ENCODE assay signal across 23 cellular contexts in genomic region chr12:108592033-108592909, GRCh38. TPM values are rescaled to one million over a fixed set of nuclear protein-coding genes. Genes with fewer than 3 reads are reported as not detected.
DNase-seq lines count a peak whose midpoint lies in the region; ATAC-seq, FAIRE-seq and TF ChIP-seq lines count a peak whose summit lies in the region.
"Had no signal": no experiment of that assay in that cellular context is flagged by ENCODE, and none has a peak within 500 bp of the region (broad histone marks: within the 10 kb centered on the region; RNA-seq: fewer than 3 reads in every experiment).

No MANE protein-coding gene starts in this region.

- POLR2A ChIA-PET in activated CD4-positive, alpha-beta T cell treated with anti-CD3 and anti-CD28 coated beads, Interleukin-2, amount 10 ng/mL, durations not matched to agents 7 days and 5 days (lab: Charles Lee): no interaction called here
- POLR2A ChIA-PET in H1 (lab: Charles Lee; ENCODE audit: partially characterized antibody): interaction anchor here (1.7 to 1.9 kb wide), 3 partner anchors 8 to 16 kb away, joined by 4 to 6 read pairs (median 5); no protein-coding TSS in a partner anchor
- POLR2A ChIA-PET in WTC11 (lab: Charles Lee): no interaction called here

- no peaks in the 10 kb centered on the region for H3K4me1 Mint-ChIP-seq in activated CD4-positive, alpha-beta T cell treated with anti-CD3 and anti-CD28 coated beads, Interleukin-2, amount 10 ng/mL, durations not matched to agents 7 days and 5 days
- H3K4me1 Mint-ChIP-seq in WTC11: peaks cover 12% of the 10 kb centered on the region
- H3K4me1 Mint-ChIP-seq: CD14-positive monocyte had no signal

- no peak overlapping the region for H3K27ac ChIP-seq in H1 (ENCODE audit: low read depth, low read length)
- H3K27ac ChIP-seq in osteoblast (ENCODE audit: low read depth, low read length): no peak overlapping the region
- H3K27ac ChIP-seq: 22Rv1 had no signal

- H3K27me3 ChIP-seq in H1 (replicated peaks in 1 of 4; ENCODE audit: control insufficient read depth in 3 of 4, extremely low read depth in 1 of 4, insufficient read depth in 3 of 4, low read length in 3 of 4) (no peaks in the 10 kb centered on the region; a peak in 1 of 7 replicates), osteoblast (ENCODE audit: insufficient read depth, low read length) (no peaks in the 10 kb centered on the region)

- H2BK12ac ChIP-seq in H1 (ENCODE audit: low read depth, low read length): no peak overlapping the region

- H2BK120ac ChIP-seq in H1 (replicated peaks; ENCODE audit: low read depth, low read length): no peak overlapping the region

- H3K79me1 ChIP-seq in H1 (ENCODE audit: low read depth, low read length): no peaks in the 10 kb centered on the region; the same call in 1 of the 2 replicates

- no peak overlapping the region for H4K5ac ChIP-seq in H1 (ENCODE audit: insufficient read length, low read depth, low read length)

- no peak overlapping the region for H2BK15ac ChIP-seq in H1 (ENCODE audit: low read length)

- H3K36me3 ChIP-seq in H1 (ENCODE audit: control insufficient read depth in 2 of 4, insufficient read depth in 4 of 4, low read length in 3 of 4) (no peaks in the 10 kb centered on the region), osteoblast (ENCODE audit: insufficient read depth, low read length) (peaks cover 4% of the 10 kb centered on the region)

- ATAC-seq in WTC11: no peak
- ATAC-seq: CD8-positive, alpha-beta T cell had no signal

- H3K18ac ChIP-seq in H1 (ENCODE audit: extremely low read depth, low read length): no peak overlapping the region

- CTCF ChIA-PET in activated CD4-positive, alpha-beta T cell treated with anti-CD3 and anti-CD28 coated beads, Interleukin-2, amount 10 ng/mL, durations not matched to agents 7 days and 5 days (lab: Charles Lee): no interaction called here
- CTCF ChIA-PET in H1 (lab: Charles Lee; ENCODE audit: partially characterized antibody) (interaction anchor here (0.5 to 2.4 kb wide), 7 partner anchors 12 to 55 kb away, joined by 3 to 23 read pairs (median 5); no protein-coding TSS in a partner anchor), WTC11 (lab: Charles Lee) (no interaction called here)

- no peak for TF ChIP-seq POLR2A in H1 (IDR thresholded peaks at IDR 0.05; ENCODE audit: control extremely low read depth in 1 of 2, low read depth in 2 of 2, low read length in 2 of 2)

- no peak overlapping the region for H4K8ac ChIP-seq in H1 (ENCODE audit: extremely low read depth, insufficient read depth, low read length)

- no peaks in the 10 kb centered on the region for H3K9me3 Mint-ChIP-seq in activated CD4-positive, alpha-beta T cell treated with anti-CD3 and anti-CD28 coated beads, Interleukin-2, amount 10 ng/mL, durations not matched to agents 7 days and 5 days
- no peaks in the 10 kb centered on the region for H3K9me3 Mint-ChIP-seq in WTC11
- H3K9me3 Mint-ChIP-seq: CD14-positive monocyte; CD8-positive, alpha-beta T cell; HFFc6 had no signal

- no peak overlapping the region for H3K23ac ChIP-seq in H1 (ENCODE audit: insufficient read length)

- peak overlapping the region; percentile 46 for H3K27ac Mint-ChIP-seq in activated CD4-positive, alpha-beta T cell treated with anti-CD3 and anti-CD28 coated beads, Interleukin-2, amount 10 ng/mL, durations not matched to agents 7 days and 5 days
- no peak overlapping the region for H3K27ac Mint-ChIP-seq in WTC11
- H3K27ac Mint-ChIP-seq: CD8-positive, alpha-beta T cell; HFFc6 had no signal

- TF ChIP-seq CTCF in H1 (IDR thresholded peaks at IDR 0.05; ENCODE audit: control extremely low read depth in 1 of 3, insufficient read depth in 1 of 3, low read depth in 1 of 3, low read length in 3 of 3) (no peak), osteoblast (IDR thresholded peaks at IDR 0.05; ENCODE audit: extremely low read depth, low read depth, low read length) (no peak), WTC11 (IDR thresholded peaks at IDR 0.05) (no peak)

- TF ChIP-seq EP300 in H1 (IDR thresholded peaks at IDR 0.05; ENCODE audit: borderline replicate concordance in 1 of 2, low read depth in 2 of 2, low read length in 2 of 2): no peak

- peaks cover 0 to 21% (median 11%) of the 10 kb centered on the region in 4 experiments; a peak in 6 of 7 replicates for H3K4me1 ChIP-seq in H1 (replicated peaks in 1 of 4; ENCODE audit: control insufficient read depth in 3 of 4, insufficient read depth in 4 of 4, low read length in 3 of 4)
- H3K4me1 ChIP-seq in osteoblast (ENCODE audit: insufficient read depth, low read length): peaks cover 6% of the 10 kb centered on the region

- H3K9ac ChIP-seq in H1 (replicated peaks in 1 of 4; ENCODE audit: extremely low read depth in 1 of 4, low read depth in 3 of 4, low read length in 3 of 4): no peak overlapping the region; a peak in 1 of 7 replicates

- no peak for DNase-seq in activated CD4-positive, alpha-beta T cell treated with anti-CD3 and anti-CD28 coated beads, Interleukin-2, amount 10 ng/mL, durations not matched to agents 7 days and 5 days
- DNase-seq in activated CD4-positive, alpha-beta T cell treated with anti-CD3 and anti-CD28 coated beads, Interleukin-2, amount 50 U/mL, for 1 hour: no peak
- DNase-seq in H1 (ENCODE audit: low read depth in 1 of 2, low spot score in 2 of 2) (peak in 1 of 2 experiments; percentile 34), osteoblast (ENCODE audit: insufficient read length, low spot score, missing footprints) (peak; percentile 66), KBM-7 (no peak), WTC11 (ENCODE audit: low spot score) (no peak), RCC 7860 (ENCODE audit: low spot score) (no peak)
- DNase-seq: CD8-positive, alpha-beta T cell; COR-L47; DMS153; DMS79 treated with DMSO at 0.1 percent for 48 hours; EL; GOT3; HCEC 1CT; HFFc6; IMR-90 had no signal

- H4K91ac ChIP-seq in H1 (replicated peaks; ENCODE audit: insufficient read length, low read length): no peak overlapping the region

- H3K4me3 ChIP-seq in H1 (ENCODE audit: extremely low read depth in 1 of 4, insufficient read depth in 2 of 4, low read depth in 3 of 4, low read length in 4 of 4): no peak overlapping the region
- H3K4me3 ChIP-seq in osteoblast (ENCODE audit: insufficient read depth, low read length): no peak overlapping the region

- H2AFZ ChIP-seq in H1 (ENCODE audit: low read length): no peak overlapping the region
- H2AFZ ChIP-seq in osteoblast (ENCODE audit: low read length): no peak overlapping the region

- no peak for TF ChIP-seq RAD21 in H1 (IDR thresholded peaks at IDR 0.05 in 1 of 2, conservative IDR thresholded peaks at IDR 0.05 in 1 of 2; ENCODE audit: low read depth in 2 of 2, low read length in 2 of 2)

- no peak overlapping the region for H3K14ac ChIP-seq in H1 (ENCODE audit: insufficient read length)

- H2AK5ac ChIP-seq in H1 (ENCODE audit: low read depth, low read length): no peak overlapping the region

- H4K20me1 ChIP-seq in H1 (replicated peaks in 1 of 2; ENCODE audit: control insufficient read depth in 1 of 2, insufficient read depth in 2 of 2, low read length in 2 of 2) (peaks cover 0 to 8% of the 10 kb centered on the region in 2 experiments), osteoblast (ENCODE audit: insufficient read depth, low read length) (peaks cover 3% of the 10 kb centered on the region)

- in situ Hi-C loops in KBM-7 (cut with MboI; ENCODE audit: low pct_unique_long_range_greater_than_20kb, low sequenced_read_pairs): no loop called here

- H3K9me3 ChIP-seq in H1 (ENCODE audit: insufficient read depth in 2 of 2, low read depth in 1 of 2, low read length in 1 of 2) (no peaks in the 10 kb centered on the region), osteoblast (ENCODE audit: low read depth, low read length) (no peaks in the 10 kb centered on the region)

- WGBS in H1 (ENCODE audit: extremely low coverage in 1 of 2, insufficient coverage in 1 of 2, insufficient read length in 1 of 2, insufficient replicate concordance in 2 of 2, low coverage in 1 of 2, low lambda C conversion rate in 2 of 2, missing lambda C conversion rate in 1 of 2), 2 experiments: 93% methylated on average over 22 of the region's 25 CpGs; no CpG with 5 or more reads in 1 of the 2 experiments

- no peaks in the 10 kb centered on the region for H3K36me3 Mint-ChIP-seq in activated CD4-positive, alpha-beta T cell treated with anti-CD3 and anti-CD28 coated beads, Interleukin-2, amount 10 ng/mL, durations not matched to agents 7 days and 5 days (ENCODE audit: low read depth)
- no peaks in the 10 kb centered on the region for H3K36me3 Mint-ChIP-seq in WTC11
- H3K36me3 Mint-ChIP-seq: CD14-positive monocyte; CD8-positive, alpha-beta T cell had no signal

- no peak overlapping the region for H2BK5ac ChIP-seq in H1 (ENCODE audit: low read depth, low read length)

- no peaks in the 10 kb centered on the region for H3K79me2 ChIP-seq in H1 (ENCODE audit: control insufficient read depth in 1 of 2, insufficient read depth in 2 of 2, low read length in 2 of 2)
- peaks cover 8% of the 10 kb centered on the region for H3K79me2 ChIP-seq in osteoblast (ENCODE audit: insufficient read depth, low read length)

- no peak overlapping the region for H2BK20ac ChIP-seq in H1 (ENCODE audit: low read length)

- no peak overlapping the region for H3K56ac ChIP-seq in H1 (replicated peaks; ENCODE audit: insufficient read length, low read depth, low read length)

- H3K4me2 ChIP-seq in H1 (ENCODE audit: insufficient read depth in 1 of 2, low read depth in 2 of 2, low read length in 2 of 2) (no peak overlapping the region), osteoblast (ENCODE audit: insufficient read depth, low read length) (no peak overlapping the region)

- H3K23me2 ChIP-seq in H1 (ENCODE audit: low read depth, low read length): peaks cover 7% of the 10 kb centered on the region; the same call in 1 of the 2 replicates

- H3K4me3 Mint-ChIP-seq in activated CD4-positive, alpha-beta T cell treated with anti-CD3 and anti-CD28 coated beads, Interleukin-2, amount 10 ng/mL, durations not matched to agents 7 days and 5 days: no peak overlapping the region
- no peak overlapping the region for H3K4me3 Mint-ChIP-seq in WTC11
- H3K4me3 Mint-ChIP-seq: CD14-positive monocyte; CD8-positive, alpha-beta T cell; HFFc6 had no signal

- FAIRE-seq in H1 (lab: Jason Lieb, UNC) (no peak), RCC 7860 (lab: Jason Lieb, UNC) (no peak)
- FAIRE-seq: D721Med, G401.6, GM12892, HTR-8/SVneo had no signal

- H3K4ac ChIP-seq in H1 (replicated peaks; ENCODE audit: insufficient read length, low read depth, low read length): no peak overlapping the region

- no peaks in the 10 kb centered on the region for H3K27me3 Mint-ChIP-seq in activated CD4-positive, alpha-beta T cell treated with anti-CD3 and anti-CD28 coated beads, Interleukin-2, amount 10 ng/mL, durations not matched to agents 7 days and 5 days
- no peaks in the 10 kb centered on the region for H3K27me3 Mint-ChIP-seq in WTC11 (ENCODE audit: low read depth)

RNA-seq across cellular contexts. Expression of gene TMEM119, which starts 5.6 kb away (rescaled TPM):
- 1 to 10 TPM; 1.2 to 1.7 TPM for total RNA-seq in activated CD4-positive, alpha-beta T cell treated with anti-CD3 and anti-CD28 coated beads, Interleukin-2, amount 10 ng/mL, durations not matched to agents 7 days and 5 days
- total RNA-seq in H1 (2021; fragmentation: NEBNext Ultra II Directional; extraction: Animal tissue kit (Norgen Biotek cat#: 25700)): 0.48 and 0.61 TPM in 2 replicates
- 0.35 TPM in 2 replicates for polyA plus RNA-seq in H1 (2011; rRNA removed)
- 0.41 TPM for polyA plus RNA-seq in H1 (2011; cell fraction: cytosol; rRNA removed)
- polyA plus RNA-seq in H1 (2011; cell fraction: nucleus; rRNA removed): 0.27 TPM
- polyA plus RNA-seq in H1 (2012, experiment 1 of 2): 0.16 to 0.42 TPM (median 0.24 TPM) in 4 replicates
- polyA plus RNA-seq in H1 (2012, experiment 2 of 2): 0.26 TPM
- polyA plus RNA-seq in H1 (2013, experiment 1 of 2): 0.55 TPM
- 0.68 TPM for polyA plus RNA-seq in H1 (2013, experiment 2 of 2)
- not detected in 2 replicates for polyA minus RNA-seq in H1 (2011; rRNA and poly(A)+ RNA removed)
- polyA minus RNA-seq in H1 (2011; cell fraction: cytosol; rRNA and poly(A)+ RNA removed): not detected
- not detected for polyA minus RNA-seq in H1 (2011; cell fraction: nucleus; rRNA and poly(A)+ RNA removed)
- total RNA-seq in osteoblast: 359 and 362 TPM in 2 replicates
- total RNA-seq in WTC11 (2021): 0.16 to 0.25 TPM (median 0.20 TPM) in 3 replicates
- total RNA-seq: A673 had no signal

RNA-seq across cellular contexts. Expression of gene ISCU, which starts 29.9 kb away (rescaled TPM):
- 10 to 100 TPM; 60.8 to 66.0 TPM for total RNA-seq in activated CD4-positive, alpha-beta T cell treated with anti-CD3 and anti-CD28 coated beads, Interleukin-2, amount 10 ng/mL, durations not matched to agents 7 days and 5 days
- 78.1 and 82.3 TPM in 2 replicates for total RNA-seq in H1 (2021; fragmentation: NEBNext Ultra II Directional; extraction: Animal tissue kit (Norgen Biotek cat#: 25700))
- polyA plus RNA-seq in H1 (2011; rRNA removed): 54.5 and 72.1 TPM in 2 replicates
- 78.1 TPM for polyA plus RNA-seq in H1 (2011; cell fraction: cytosol; rRNA removed)
- 62.2 TPM for polyA plus RNA-seq in H1 (2011; cell fraction: nucleus; rRNA removed)
- 90.4 to 92.7 TPM (median 91.1 TPM) in 4 replicates for polyA plus RNA-seq in H1 (2012, experiment 1 of 2)
- 48.9 TPM for polyA plus RNA-seq in H1 (2012, experiment 2 of 2)
- 70.5 TPM for polyA plus RNA-seq in H1 (2013, experiment 1 of 2)
- polyA plus RNA-seq in H1 (2013, experiment 2 of 2): 70.7 TPM
- polyA minus RNA-seq in H1 (2011; rRNA and poly(A)+ RNA removed): 43.8 and 59.1 TPM in 2 replicates
- 19.7 TPM for polyA minus RNA-seq in H1 (2011; cell fraction: cytosol; rRNA and poly(A)+ RNA removed)
- polyA minus RNA-seq in H1 (2011; cell fraction: nucleus; rRNA and poly(A)+ RNA removed): 42.0 TPM
- total RNA-seq in osteoblast (166 and 184 TPM in 2 replicates), WTC11 (2021) (73.8 to 85.9 TPM (median 74.2 TPM) in 3 replicates)

RNA-seq across cellular contexts. Expression of gene SART3, which starts 31.3 kb away (rescaled TPM):
- total RNA-seq in activated CD4-positive, alpha-beta T cell treated with anti-CD3 and anti-CD28 coated beads, Interleukin-2, amount 10 ng/mL, durations not matched to agents 7 days and 5 days: 10 to 100 TPM; 63.0 to 72.6 TPM
- 89.6 and 103 TPM in 2 replicates for total RNA-seq in H1 (2021; fragmentation: NEBNext Ultra II Directional; extraction: Animal tissue kit (Norgen Biotek cat#: 25700))
- 16.0 and 21.4 TPM in 2 replicates for polyA plus RNA-seq in H1 (2011; rRNA removed)
- polyA plus RNA-seq in H1 (2011; cell fraction: cytosol; rRNA removed): 38.1 TPM
- 57.9 TPM for polyA plus RNA-seq in H1 (2011; cell fraction: nucleus; rRNA removed)
- 66.9 to 81.1 TPM (median 74.1 TPM) in 4 replicates for polyA plus RNA-seq in H1 (2012, experiment 1 of 2)
- polyA plus RNA-seq in H1 (2012, experiment 2 of 2): 10.3 TPM
- polyA plus RNA-seq in H1 (2013, experiment 1 of 2): 46.8 TPM
- polyA plus RNA-seq in H1 (2013, experiment 2 of 2): 41.7 TPM
- polyA minus RNA-seq in H1 (2011; rRNA and poly(A)+ RNA removed): 53.9 and 54.8 TPM in 2 replicates
- 43.7 TPM for polyA minus RNA-seq in H1 (2011; cell fraction: cytosol; rRNA and poly(A)+ RNA removed)
- polyA minus RNA-seq in H1 (2011; cell fraction: nucleus; rRNA and poly(A)+ RNA removed): 142 TPM
- total RNA-seq in osteoblast (39.8 and 57.9 TPM in 2 replicates), WTC11 (2021) (75.6 to 91.2 TPM (median 76.8 TPM) in 3 replicates)

RNA-seq across cellular contexts. Expression of gene SELPLG, which starts 41.4 kb away (rescaled TPM):
- total RNA-seq in activated CD4-positive, alpha-beta T cell treated with anti-CD3 and anti-CD28 coated beads, Interleukin-2, amount 10 ng/mL, durations not matched to agents 7 days and 5 days: 100 to 1,000 TPM; 207 to 214 TPM
- total RNA-seq in H1 (2021; fragmentation: NEBNext Ultra II Directional; extraction: Animal tissue kit (Norgen Biotek cat#: 25700)): 0.13 TPM in 1 of 2 replicates, not detected in the other
- polyA plus RNA-seq in H1 (2011; rRNA removed): 0.18 and 0.19 TPM in 2 replicates
- polyA plus RNA-seq in H1 (2011; cell fraction: cytosol; rRNA removed): 0.09 TPM
- polyA plus RNA-seq in H1 (2011; cell fraction: nucleus; rRNA removed): 0.09 TPM
- polyA plus RNA-seq in H1 (2012, experiment 1 of 2): 0.09 TPM in 1 of 4 replicates, not detected in the others
- not detected for polyA plus RNA-seq in H1 (2012, experiment 2 of 2)
- 0.08 TPM for polyA plus RNA-seq in H1 (2013, experiment 1 of 2)
- 0.06 TPM for polyA plus RNA-seq in H1 (2013, experiment 2 of 2)
- polyA minus RNA-seq in H1 (2011; rRNA and poly(A)+ RNA removed): 0.10 TPM in 1 of 2 replicates, not detected in the other
- not detected for polyA minus RNA-seq in H1 (2011; cell fraction: cytosol; rRNA and poly(A)+ RNA removed)
- not detected for polyA minus RNA-seq in H1 (2011; cell fraction: nucleus; rRNA and poly(A)+ RNA removed)
- 1.1 and 1.2 TPM in 2 replicates for total RNA-seq in osteoblast
- 0.18 to 0.46 TPM (median 0.21 TPM) in 3 replicates for total RNA-seq in WTC11 (2021)

Comparison
In these comparisons a context has a peak if more than half of its experiments do, and no peak if none do; other contexts are left out.
1. RNA of gene TMEM119, which starts 5.6 kb away (total RNA-seq): 359 to 362 TPM in osteoblast; 1.2 to 1.7 TPM in activated CD4-positive, alpha-beta T cell treated with anti-CD3 and anti-CD28 coated beads, Interleukin-2, amount 10 ng/mL, durations not matched to agents 7 days and 5 days, 0.48 to 0.61 TPM in H1 and 0.16 to 0.25 TPM in WTC11; every median in the first group is over 100 times any median in the second.